Comparison of ENCODE assay signal across 24 cellular contexts in the genomic region with DNA sequence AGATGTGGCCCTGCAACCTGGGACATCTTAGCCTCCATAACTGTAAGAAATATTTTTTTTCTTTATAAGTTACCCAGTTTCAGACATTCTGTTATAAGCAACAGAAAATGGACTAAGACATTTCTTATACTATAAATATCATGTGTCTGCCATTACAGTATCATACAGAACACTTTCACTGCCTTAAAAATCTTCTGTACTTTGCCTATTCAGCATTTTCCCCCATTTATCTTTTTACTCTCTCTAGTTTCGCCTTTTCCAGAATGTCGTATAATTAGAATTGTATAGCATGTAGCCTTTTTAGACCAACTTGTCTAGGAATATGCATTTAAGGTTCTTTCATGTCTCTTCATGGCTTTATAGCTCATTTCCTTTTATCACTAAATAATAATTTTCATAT.
DNase-seq lines count a peak whose midpoint lies in the region; ATAC-seq, FAIRE-seq and TF ChIP-seq lines count a peak whose summit lies in the region.
"Had no signal": no experiment of that assay in that cellular context is flagged by ENCODE, and none has a peak within 500 bp of the region (broad histone marks: within the 10 kb centered on the region; RNA-seq: fewer than 3 reads in every experiment).

No MANE protein-coding gene starts in this region.

- H3K4ac ChIP-seq in IMR-90 (ENCODE audit: low read depth, low read length), result no peak overlapping the region

- H3K27me3 ChIP-seq in IMR-90 (ENCODE audit: control insufficient read depth, insufficient read depth, low read length) (no peaks in the 10 kb centered on the region), sigmoid colon (no peaks in the 10 kb centered on the region)
- H3K27me3 ChIP-seq: BLaER1 treated with 17β-estradiol and CSF1 and Interleukin-3, amounts not matched to agents 10 nM and 100 nM had no signal

- H3K79me1 ChIP-seq in IMR-90 (ENCODE audit: low read depth in 1 of 2, low read length in 2 of 2), result peaks cover 56 to 89% of the 10 kb centered on the region in 2 experiments

- H3K4me3 ChIP-seq in A549 (no peak overlapping the region), IMR-90 (ENCODE audit: insufficient read depth, low read depth, low read length) (no peak overlapping the region), sigmoid colon (no peak overlapping the region)
- H3K4me3 ChIP-seq: BLaER1 treated with 17β-estradiol and CSF1 and Interleukin-3, amounts not matched to agents 10 nM and 100 nM; GM12878 had no signal

- in situ Hi-C loops in IMR-90 (cut with MboI; ENCODE audit: low sequenced_read_pairs), result no loop called here

- ATAC-seq in A549 (no peak), IMR-90 (ENCODE audit: low read depth) (no peak)
- ATAC-seq in activated T-cell treated with anti-CD3 and anti-CD28 coated beads, Interleukin-2, amount 50 U/mL, for 4 hours, result no peak
- ATAC-seq: CD8-positive, alpha-beta T cell; GM12878 had no signal

- no peak overlapping the region for H2BK20ac ChIP-seq in IMR-90 (ENCODE audit: low read depth, low read length)

- DNase-seq in A549 (ENCODE audit: low read depth in 1 of 2, low spot score in 1 of 2) (no peak), IMR-90 (no peak), sigmoid colon (no peak), DMS153 (lab: John Stamatoyannopoulos, UW) (no peak)
- no peak for DNase-seq in activated T-cell treated with anti-CD3 and anti-CD28 coated beads, Interleukin-2, amount 50 U/mL, for 4 hours
- DNase-seq: 8988T; AML-193; Caco-2; Calu3; CD4-positive, alpha-beta T cell; DMS53; DMS79; DND-41; EL; GDM1 had no signal

- no peak overlapping the region for H2BK5ac ChIP-seq in IMR-90 (ENCODE audit: low read depth, low read length, poor library complexity, severe bottlenecking)

- FAIRE-seq in A549 (lab: Jason Lieb, UNC), result no peak
- FAIRE-seq: A204.1, D721Med, GM12878, GM12892, GM18507 had no signal

- no peak overlapping the region for H2BK15ac ChIP-seq in IMR-90 (ENCODE audit: low read depth, low read length)

- dilution Hi-C loops in IMR-90 (cut with HindIII; ENCODE audit: low sequenced_read_pairs, unreplicated experiment), result no loop called here

- H3K36me3 Mint-ChIP-seq in activated T-cell treated with anti-CD3 and anti-CD28 coated beads, Interleukin-2, amount 50 U/mL, for 4 hours (ENCODE audit: insufficient read depth), result no peaks in the 10 kb centered on the region

- intact Hi-C loops in IMR-90 (cut with micrococcal nuclease), result loop anchor here (5.0 kb wide), 1 partner anchor 178 kb away; no protein-coding TSS in a partner anchor
- intact Hi-C loops in sigmoid colon (cut with DNase I), result no loop called here

- H3K18ac ChIP-seq in IMR-90 (ENCODE audit: low read depth, low read length), result no peak overlapping the region

- H3K4me1 ChIP-seq in A549 (no peaks in the 10 kb centered on the region), IMR-90 (ENCODE audit: control insufficient read depth, insufficient read depth, low read length) (peaks cover 11% of the 10 kb centered on the region), sigmoid colon (peaks cover 0 to 68% (median 46%) of the 10 kb centered on the region in 4 donors)
- H3K4me1 ChIP-seq: BLaER1 treated with 17β-estradiol and CSF1 and Interleukin-3, amounts not matched to agents 10 nM and 100 nM; Caco-2 had no signal

- H3K36me3 ChIP-seq in IMR-90 (ENCODE audit: control insufficient read depth, insufficient read depth, low read length) (peaks cover 5% of the 10 kb centered on the region; the same call in 1 of the 2 replicates), sigmoid colon (peaks cover 0 to 7% (median 0%) of the 10 kb centered on the region in 4 donors)
- H3K36me3 ChIP-seq: BLaER1 treated with 17β-estradiol and CSF1 and Interleukin-3, amounts not matched to agents 10 nM and 100 nM had no signal

- H3K23ac ChIP-seq in IMR-90 (ENCODE audit: low read depth, low read length), result no peak overlapping the region

- H3K4me2 ChIP-seq in A549 (no peak overlapping the region), IMR-90 (ENCODE audit: low read depth, low read length) (no peak overlapping the region)
- H3K4me2 ChIP-seq: BLaER1 treated with 17β-estradiol and CSF1 and Interleukin-3, amounts not matched to agents 10 nM and 100 nM had no signal

- H2AK5ac ChIP-seq in IMR-90 (ENCODE audit: low read depth, low read length), result no peak overlapping the region

- no peak overlapping the region for H4K8ac ChIP-seq in IMR-90 (ENCODE audit: low read depth in 2 of 2, low read length in 2 of 2)

- BruUV-seq in IMR-90 (replicated peaks; lab: Mats Ljungman, UMichigan), result no TSS peak

- no peak overlapping the region for H3K14ac ChIP-seq in IMR-90 (replicated peaks; ENCODE audit: low read depth, low read length)

- POLR2A ChIA-PET in A549 (lab: Yijun Ruan, JAX) (no interaction called here), IMR-90 (lab: Charles Lee; ENCODE audit: unreplicated experiment) (no interaction called here)

- no peak overlapping the region for H4K5ac ChIP-seq in IMR-90 (ENCODE audit: low read depth, low read length)

- H3K4me1 Mint-ChIP-seq in activated T-cell treated with anti-CD3 and anti-CD28 coated beads, Interleukin-2, amount 50 U/mL, for 4 hours (ENCODE audit: low read depth), result no peaks in the 10 kb centered on the region
- H3K4me1 Mint-ChIP-seq: B cell had no signal

- no peak overlapping the region for H3K4me3 Mint-ChIP-seq in activated T-cell treated with anti-CD3 and anti-CD28 coated beads, Interleukin-2, amount 50 U/mL, for 4 hours
- H3K4me3 Mint-ChIP-seq: B cell; CD4-positive, alpha-beta T cell; CD8-positive, alpha-beta T cell had no signal

- H3K9me3 Mint-ChIP-seq in activated T-cell treated with anti-CD3 and anti-CD28 coated beads, Interleukin-2, amount 50 U/mL, for 4 hours, result peaks cover 7% of the 10 kb centered on the region
- H3K9me3 Mint-ChIP-seq: CD4-positive, alpha-beta T cell had no signal

- H4K20me1 ChIP-seq in IMR-90 (ENCODE audit: insufficient read depth, low read length), result peaks cover 56% of the 10 kb centered on the region
- H4K20me1 ChIP-seq: BLaER1 treated with 17β-estradiol and CSF1 and Interleukin-3, amounts not matched to agents 10 nM and 100 nM had no signal

- no peak overlapping the region for H3K56ac ChIP-seq in IMR-90 (ENCODE audit: extremely low read depth, insufficient read depth, low read length)

- TF ChIP-seq POLR2A in A549 (IDR thresholded peaks at IDR 0.05; ENCODE audit: low read length) (no peak), IMR-90 (IDR thresholded peaks at IDR 0.05; ENCODE audit: low read depth, low read length) (no peak), sigmoid colon (IDR thresholded peaks at IDR 0.05) (no peak)

- 95% methylated on average over 2 of the region's 2 CpGs for WGBS in A549 (ENCODE audit: missing lambda C conversion rate)
- no CpG with 5 or more reads among the region's 2 CpGs for WGBS in IMR-90 (ENCODE audit: extremely low coverage in 2 of 2, insufficient read length in 1 of 2), 2 experiments
- WGBS in sigmoid colon, 2 donors, result 95 to 98% methylated on average over 2 of the region's 2 CpGs

- H2AK9ac ChIP-seq in IMR-90 (replicated peaks; ENCODE audit: low read depth, low read length, poor library complexity), result no peak overlapping the region

- TF ChIP-seq RAD21 in A549 (conservative IDR thresholded peaks at IDR 0.05 in 1 of 2, IDR thresholded peaks at IDR 0.05 in 1 of 2) (no peak), IMR-90 (IDR thresholded peaks at IDR 0.05; ENCODE audit: low read length) (no peak)

- TF ChIP-seq CTCF in A549 (IDR thresholded peaks at IDR 0.05) (no peak), IMR-90 (conservative IDR thresholded peaks at IDR 0.05; ENCODE audit: low read depth, low read length) (no peak), sigmoid colon (IDR thresholded peaks at IDR 0.05) (no peak)

- CTCF ChIA-PET in A549 (lab: Yijun Ruan, JAX), result interaction anchor here (0.9 kb wide), 1 partner anchor 21 kb away, joined by 3 read pairs; no protein-coding TSS in a partner anchor
- CTCF ChIA-PET in IMR-90 (lab: Yijun Ruan, JAX), result interaction anchor here (0.7 kb wide), 1 partner anchor 92 kb away, joined by 3 read pairs; no protein-coding TSS in a partner anchor

- H3K9me1 ChIP-seq in IMR-90 (ENCODE audit: insufficient read depth, low read length), result peaks cover 16% of the 10 kb centered on the region

- H2AFZ ChIP-seq in IMR-90 (replicated peaks; ENCODE audit: low read length, poor library complexity), result no peak overlapping the region

- TF ChIP-seq EP300 in A549 (IDR thresholded peaks at IDR 0.05), result no peak
- no peak for TF ChIP-seq EP300 in sigmoid colon (IDR thresholded peaks at IDR 0.05)

- peaks cover 9% of the 10 kb centered on the region; the same call in 1 of the 3 replicates for H3K9me3 ChIP-seq in A549
- no peaks in the 10 kb centered on the region for H3K9me3 ChIP-seq in IMR-90 (ENCODE audit: control insufficient read depth, insufficient read depth, low read length)
- no peaks in the 10 kb centered on the region for H3K9me3 ChIP-seq in sigmoid colon
- H3K9me3 ChIP-seq: Caco-2 had no signal

- no peak overlapping the region for H2BK120ac ChIP-seq in IMR-90 (ENCODE audit: low read depth, low read length)

- no peak overlapping the region for H3K9ac ChIP-seq in IMR-90 (ENCODE audit: low read depth, low read length)
- H3K9ac ChIP-seq: BLaER1 treated with 17β-estradiol and CSF1 and Interleukin-3, amounts not matched to agents 10 nM and 100 nM had no signal

- H3K27ac ChIP-seq in A549 (no peak overlapping the region), IMR-90 (ENCODE audit: insufficient read depth, low read length) (no peak overlapping the region), sigmoid colon (peak overlapping the region in 3 of 4 donors; percentile 3 to 81 (median 8))
- H3K27ac ChIP-seq: BLaER1 treated with 17β-estradiol and CSF1 and Interleukin-3, amounts not matched to agents 10 nM and 100 nM; C4-2B had no signal

- H4K91ac ChIP-seq in IMR-90 (ENCODE audit: insufficient read depth, low read depth, low read length), result no peak overlapping the region

- peaks cover 3% of the 10 kb centered on the region for H3K27me3 Mint-ChIP-seq in activated T-cell treated with anti-CD3 and anti-CD28 coated beads, Interleukin-2, amount 50 U/mL, for 4 hours (ENCODE audit: low read depth)
- H3K27me3 Mint-ChIP-seq: B cell; CD4-positive, alpha-beta T cell had no signal

TF ChIP-seq in A549, 52 proteins besides CTCF, POLR2A, EP300 and RAD21:
- TF ChIP-seq MAFK (IDR thresholded peaks at IDR 0.05; ENCODE audit: partially characterized antibody) (peak; percentile 76), CBX2 (IDR thresholded peaks at IDR 0.05; ENCODE audit: borderline replicate concordance, low read depth) (no peak)

TF ChIP-seq in IMR-90, 13 proteins besides CTCF, POLR2A, EP300 and RAD21 (continues in another document):
- TF ChIP-seq MAZ (IDR thresholded peaks at IDR 0.05; ENCODE audit: borderline replicate concordance, low read depth, low read length) (no peak), BHLHE40 (IDR thresholded peaks at IDR 0.05; ENCODE audit: low read depth, low read length) (no peak), CHD1 (IDR thresholded peaks at IDR 0.05; ENCODE audit: low read depth, low read length) (no peak)
- TF ChIP-seq, protein P1, sequence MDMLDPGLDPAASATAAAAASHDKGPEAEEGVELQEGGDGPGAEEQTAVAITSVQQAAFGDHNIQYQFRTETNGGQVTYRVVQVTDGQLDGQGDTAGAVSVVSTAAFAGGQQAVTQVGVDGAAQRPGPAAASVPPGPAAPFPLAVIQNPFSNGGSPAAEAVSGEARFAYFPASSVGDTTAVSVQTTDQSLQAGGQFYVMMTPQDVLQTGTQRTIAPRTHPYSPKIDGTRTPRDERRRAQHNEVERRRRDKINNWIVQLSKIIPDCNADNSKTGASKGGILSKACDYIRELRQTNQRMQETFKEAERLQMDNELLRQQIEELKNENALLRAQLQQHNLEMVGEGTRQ (IDR thresholded peaks at IDR 0.05; ENCODE audit: low read depth, low read length), result no peak

Comparison
In these comparisons a context has a peak if more than half of its experiments do, and no peak if none do; other contexts are left out.
1. H3K27ac ChIP-seq: peak in sigmoid colon (3 of 4); none in A549 (0 of 2) and IMR-90 (single experiment).